13 cellular contexts compared by ENCODE assay signal in genomic region chr5:171615201-171616001, GRCh38.
DNase-seq lines count a peak whose midpoint lies in the region; ATAC-seq and TF ChIP-seq lines count a peak whose summit lies in the region.
"Had no signal": no experiment of that assay in that cellular context is flagged by ENCODE, and none has a peak within 500 bp of the region (broad histone marks: within the 10 kb centered on the region; RNA-seq: fewer than 3 reads in every experiment).

No MANE protein-coding gene starts in this region.

- no peaks in the 10 kb centered on the region for H3K36me3 ChIP-seq in mucosa of descending colon (ENCODE audit: low read depth)
- no peaks in the 10 kb centered on the region for H3K36me3 ChIP-seq in brain microvascular endothelial cell (replicated peaks)
- H3K36me3 ChIP-seq: BE2C had no signal

- no peaks in the 10 kb centered on the region for H3K9me3 Mint-ChIP-seq in Calu3 (ENCODE audit: low read depth, unreplicated experiment)
- H3K9me3 Mint-ChIP-seq: activated T-helper 2 cell treated with anti-CD3 and anti-CD28 coated beads, Interferon-gamma antibody, Interleukin-2, Interleukin-4, amounts not matched to agents 10 μg/mL and 5 μg/mL and 100 μg/mL, durations not matched to agents 14 hours and 24 hours and 36 hours had no signal

- no peak overlapping the region for H3K4me3 ChIP-seq in mucosa of descending colon
- no peak overlapping the region for H3K4me3 ChIP-seq in brain microvascular endothelial cell (ENCODE audit: low read depth, low read length)

- no peaks in the 10 kb centered on the region for H3K4me1 ChIP-seq in mucosa of descending colon (ENCODE audit: low read depth)
- H3K4me1 ChIP-seq: BE2C had no signal

- no peak overlapping the region for H3K27ac ChIP-seq in brain microvascular endothelial cell

- no peaks in the 10 kb centered on the region for H3K9me3 ChIP-seq in mucosa of descending colon
- H3K9me3 ChIP-seq: BE2C had no signal

- no peaks in the 10 kb centered on the region for H3K36me3 Mint-ChIP-seq in Calu3 (ENCODE audit: insufficient read depth, unreplicated experiment)
- H3K36me3 Mint-ChIP-seq: brain; stimulated activated memory B cell treated with anti-CD40 and anti-IgM and Interleukin-4, amounts not matched to agents 10 μg/mL and 1 μg/mL and 100 μg/mL, for 72 hours had no signal

- no TSS peak for BruUV-seq in Calu3 (replicated peaks; lab: Mats Ljungman, UMichigan)

- peaks cover 64% of the 10 kb centered on the region for H3K27me3 Mint-ChIP-seq in Calu3 (ENCODE audit: unreplicated experiment)

- no peak overlapping the region for H3K4me3 Mint-ChIP-seq in Calu3 (ENCODE audit: low read depth, unreplicated experiment)
- H3K4me3 Mint-ChIP-seq: stimulated activated memory B cell treated with anti-CD40 and anti-IgM and Interleukin-4, amounts not matched to agents 10 μg/mL and 1 μg/mL and 100 μg/mL, for 72 hours had no signal

- CTCF ChIA-PET in Calu3 (lab: Charles Lee), result interaction anchor here (0.6 to 0.8 kb wide), 3 partner anchors 21 to 870 kb away, joined by 3 to 5 read pairs (median 3); no protein-coding TSS in a partner anchor

- peak; percentile 52 for ATAC-seq in mucosa of descending colon
- ATAC-seq: activated CD4-positive, CD25-positive, alpha-beta regulatory T cell treated with anti-CD3 and anti-CD28 coated beads, Interleukin-2, amount 50 U/mL, for 24 hours; stimulated activated memory B cell treated with anti-CD40 and anti-IgM and Interleukin-4, amounts not matched to agents 10 μg/mL and 1 μg/mL and 100 μg/mL, for 72 hours had no signal

- peak; percentile 56 for DNase-seq in Calu3
- DNase-seq in NCI-H69 (lab: John Stamatoyannopoulos, UW), result peak; percentile 69
- peak; percentile 45 for DNase-seq in fibroblast of peridontal ligament (ENCODE audit: extremely low read depth)
- peak in 1 of 3 donors; percentile 17 for DNase-seq in mucosa of descending colon
- no peak for DNase-seq in brain microvascular endothelial cell
- DNase-seq in midbrain (lab: John Stamatoyannopoulos, UW), result no peak
- DNase-seq in NK-92 treated with Interleukin-12 subunit alpha and Interleukin-12 subunit beta, amount 100 ng/mL, for 24 hours (lab: John Stamatoyannopoulos, UW), result no peak
- no peak for DNase-seq in RKO (ENCODE audit: low spot score)

- in situ Hi-C loops in brain microvascular endothelial cell (cut with HindIII; ENCODE audit: low pct_ligation_motif_present, low sequenced_read_pairs), result no loop called here

- no peak overlapping the region for H3K27ac Mint-ChIP-seq in Calu3 (ENCODE audit: unreplicated experiment)
- H3K27ac Mint-ChIP-seq: activated T-helper 2 cell treated with anti-CD3 and anti-CD28 coated beads, Interferon-gamma antibody, Interleukin-2, Interleukin-4, amounts not matched to agents 10 μg/mL and 5 μg/mL and 100 μg/mL, durations not matched to agents 14 hours and 24 hours and 36 hours; stimulated activated memory B cell treated with anti-CD40 and anti-IgM and Interleukin-4, amounts not matched to agents 10 μg/mL and 1 μg/mL and 100 μg/mL, for 72 hours had no signal

- TF ChIP-seq CTCF in Calu3 (IDR thresholded peaks at IDR 0.05; ENCODE audit: unreplicated experiment), result no peak
- TF ChIP-seq CTCF in mucosa of descending colon (IDR thresholded peaks at IDR 0.05), result no peak
- no peak for TF ChIP-seq CTCF in brain microvascular endothelial cell (IDR thresholded peaks at IDR 0.05; ENCODE audit: low read depth, low read length, missing control alignments)

- H3K27me3 ChIP-seq in brain microvascular endothelial cell (replicated peaks), result peaks cover 44% of the 10 kb centered on the region
- H3K27me3 ChIP-seq: BE2C had no signal

- intact Hi-C loops in Calu3 (cut with micrococcal nuclease; ENCODE audit: unreplicated experiment), result no loop called here
- intact Hi-C loops in mucosa of descending colon (cut with DNase I, micrococcal nuclease), result no loop called here

- H3K4me1 Mint-ChIP-seq in Calu3 (ENCODE audit: low read depth, unreplicated experiment), result peaks cover 7% of the 10 kb centered on the region
- H3K4me1 Mint-ChIP-seq: stimulated activated memory B cell treated with anti-CD40 and anti-IgM and Interleukin-4, amounts not matched to agents 10 μg/mL and 1 μg/mL and 100 μg/mL, for 72 hours had no signal

Comparison
In these comparisons a context has a peak if more than half of its experiments do, and no peak if none do; other contexts are left out.
1. DNase-seq: peak in Calu3 (single experiment), NCI-H69 (single experiment) and fibroblast of peridontal ligament (single experiment); none in brain microvascular endothelial cell (single experiment), midbrain (single experiment), NK-92 treated with Interleukin-12 subunit alpha and Interleukin-12 subunit beta, amount 100 ng/mL, for 24 hours (single experiment) and RKO (single experiment).